ENCODE assay signal across 20 cellular contexts in the genomic region with DNA sequence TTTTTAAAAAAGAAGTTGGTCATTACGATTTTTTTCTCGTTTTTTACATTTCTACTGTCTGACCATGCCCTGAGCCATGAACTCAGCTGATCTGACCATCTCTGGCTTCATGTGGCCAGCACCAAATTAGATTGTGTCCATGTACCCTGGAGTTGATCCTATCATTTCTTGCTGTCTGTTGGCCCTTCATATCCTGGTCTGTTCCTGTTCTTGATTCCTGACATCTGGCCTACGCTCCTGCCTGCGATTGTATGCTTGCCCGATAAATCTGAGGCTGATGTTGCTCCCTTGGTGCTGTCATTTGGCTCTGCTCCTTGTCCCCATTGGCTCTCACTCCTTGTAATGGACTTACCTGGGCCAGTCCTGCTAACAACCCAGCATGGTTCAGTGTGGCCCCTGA.
"Had no signal": no experiment of that assay in that cellular context is flagged by ENCODE, and none has a peak within 500 bp of the region (broad histone marks: within the 10 kb centered on the region; RNA-seq: fewer than 3 reads in every experiment).

No MANE protein-coding gene starts in this region.

- H3K36me3 ChIP-seq: brain microvascular endothelial cell, ovary, sigmoid colon had no signal

- H3K9me3 ChIP-seq: ovary, sigmoid colon had no signal

- ATAC-seq: activated CD8-positive, alpha-beta T cell treated with anti-CD3 and anti-CD28 coated beads for 36 hours; activated T-helper 17 cell treated with anti-CD3 and anti-CD28 coated beads, Interleukin-2, amount 50 U/mL, for 72 hours; esophagus mucosa; left colon; stimulated activated memory B cell treated with anti-CD40 and anti-IgM and Interleukin-4, amounts not matched to agents 10 μg/mL and 1 μg/mL and 100 μg/mL, for 72 hours had no signal

- H3K27me3 ChIP-seq: brain microvascular endothelial cell, ovary, sigmoid colon had no signal

- DNase-seq: activated CD4-positive, alpha-beta T cell treated with anti-CD3 and anti-CD28 coated beads for 48 hours; activated CD4-positive, CD25-positive, alpha-beta regulatory T cell; activated CD8-positive, alpha-beta T cell treated with anti-CD3 and anti-CD28 coated beads for 36 hours; activated naive CD4-positive, alpha-beta T cell; activated naive CD8-positive, alpha-beta T cell treated with anti-CD3 and anti-CD28 coated beads, Interleukin-2, amount 10 ng/mL, durations not matched to agents 7 days and 5 days; activated T-cell treated with anti-CD3 and anti-CD28 coated beads, Interleukin-2, amount 50 U/mL, for 1 hour; anterior cingulate cortex; brain microvascular endothelial cell; effector CD4-positive, alpha-beta T cell; hippocampal formation; left colon; naive B cell; ovary; sigmoid colon; stimulated activated CD4-positive, alpha-beta T cell treated with anti-CD3 and anti-CD28 coated beads, Interleukin-4, amount 100 ng/mL, for 24 hours; T1000 had no signal

- H3K4me1 ChIP-seq: sigmoid colon had no signal

- H3K27ac ChIP-seq: brain microvascular endothelial cell, sigmoid colon had no signal

- H3K4me3 ChIP-seq: coronary artery, ovary, sigmoid colon had no signal
